ENCODE assay signal across 8 cellular contexts in the genomic region with DNA sequence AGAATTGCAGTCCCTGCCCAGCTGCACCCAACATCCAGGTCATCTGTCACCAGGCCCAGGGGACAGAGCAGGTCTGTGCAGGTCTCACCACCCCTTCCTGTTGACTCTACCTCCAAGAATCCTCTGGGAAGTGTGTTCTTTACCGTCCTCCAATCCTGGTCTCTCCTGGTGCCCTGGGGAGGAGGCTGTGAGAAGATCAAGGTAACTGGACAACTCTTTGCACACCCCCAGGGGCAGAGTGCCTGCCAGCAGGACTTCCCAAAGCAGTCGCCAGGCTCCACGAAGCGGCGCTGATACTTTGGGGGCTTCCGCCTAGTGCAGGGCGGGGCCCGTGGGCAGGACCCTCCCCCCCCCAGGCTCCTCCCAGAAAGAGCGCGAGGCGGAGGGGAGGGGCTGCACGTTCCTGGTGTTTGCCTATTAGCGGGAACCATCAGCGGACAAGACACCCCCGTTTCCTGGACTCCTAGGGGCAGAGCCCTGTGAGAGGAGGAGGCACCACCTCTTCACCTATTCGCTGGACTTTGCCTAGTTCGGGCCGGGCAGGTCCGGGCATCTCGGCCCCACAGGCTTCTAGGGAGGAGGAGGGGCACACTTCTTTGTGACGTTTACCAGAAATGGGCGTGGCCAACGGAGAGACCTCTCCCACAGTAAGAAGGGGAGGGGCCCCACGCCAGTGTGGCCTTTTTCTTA.
DNase-seq lines count a peak whose midpoint lies in the region; ATAC-seq and TF ChIP-seq lines count a peak whose summit lies in the region.

No MANE protein-coding gene starts in this region.

- H3K4me3 Mint-ChIP-seq in osteocyte (ENCODE audit: unreplicated experiment) = peak overlapping the region; percentile 81

- H3K27ac ChIP-seq in Peyer's patch = peak overlapping the region in 1 of 4 donors; percentile 74
- no peak overlapping the region for H3K27ac ChIP-seq in cardiac muscle cell

- no peak for TF ChIP-seq CTCF in Peyer's patch (IDR thresholded peaks at IDR 0.05)
- TF ChIP-seq CTCF in cardiac muscle cell (IDR thresholded peaks at IDR 0.05; ENCODE audit: low read depth, low read length) = no peak
- TF ChIP-seq CTCF in osteocyte (IDR thresholded peaks at IDR 0.05) = no peak

- H3K4me1 Mint-ChIP-seq in osteocyte (ENCODE audit: unreplicated experiment) = peaks cover 8% of the 10 kb centered on the region

- no peaks in the 10 kb centered on the region for H3K27me3 ChIP-seq in Peyer's patch
- H3K27me3 ChIP-seq in cardiac muscle cell = no peaks in the 10 kb centered on the region

- ATAC-seq in GM18868 (IDR thresholded peaks at IDR 0.05; ENCODE audit: unreplicated experiment) = peak; percentile 71
- no peak for ATAC-seq in HG02678 (IDR thresholded peaks at IDR 0.05; ENCODE audit: unreplicated experiment)
- ATAC-seq in GM21447 (IDR thresholded peaks at IDR 0.05; ENCODE audit: unreplicated experiment) = no peak

- no peak for TF ChIP-seq POLR2A in Peyer's patch (IDR thresholded peaks at IDR 0.05)

- H3K36me3 ChIP-seq in Peyer's patch = no peaks in the 10 kb centered on the region
- H3K36me3 ChIP-seq in cardiac muscle cell = no peaks in the 10 kb centered on the region

- H3K9me3 ChIP-seq in Peyer's patch = no peaks in the 10 kb centered on the region
- no peaks in the 10 kb centered on the region for H3K9me3 ChIP-seq in cardiac muscle cell (ENCODE audit: low read depth)

- no peaks in the 10 kb centered on the region for H3K4me1 ChIP-seq in Peyer's patch
- no peaks in the 10 kb centered on the region for H3K4me1 ChIP-seq in cardiac muscle cell (ENCODE audit: low read depth)

- H3K4me3 ChIP-seq in Peyer's patch = peak overlapping the region in 3 of 4 donors; percentile 29 to 50 (median 38)
- H3K4me3 ChIP-seq in cardiac muscle cell = peak overlapping the region; percentile 59

- H3K27me3 Mint-ChIP-seq in osteocyte (ENCODE audit: unreplicated experiment) = peaks cover 7% of the 10 kb centered on the region

- no peaks in the 10 kb centered on the region for H3K9me3 Mint-ChIP-seq in osteocyte (ENCODE audit: unreplicated experiment)

- DNase-seq in Peyer's patch (peak; percentile 19 to 74 (median 52)), cardiac muscle cell (ENCODE audit: low read depth in 1 of 2, low spot score in 1 of 2) (peak in 1 of 2 donors; percentile 93), osteocyte (ENCODE audit: extremely low spot score, unreplicated experiment) (peak; percentile 88), NCI-H2196 treated with DMSO at 0.1 percent for 48 hours (lab: John Stamatoyannopoulos, UW; ENCODE audit: unreplicated experiment) (no peak)
- no peak for DNase-seq in activated CD4-positive, CD25-positive, alpha-beta regulatory T cell (lab: John Stamatoyannopoulos, UW)

- H3K27ac Mint-ChIP-seq in osteocyte (ENCODE audit: unreplicated experiment) = peak overlapping the region; percentile 41

- H3K36me3 Mint-ChIP-seq in osteocyte (ENCODE audit: unreplicated experiment) = no peaks in the 10 kb centered on the region

Comparison
In these comparisons a context has a peak if more than half of its experiments do, and no peak if none do; other contexts are left out.
1. DNase-seq: peak in Peyer's patch (3 of 3) and osteocyte (single experiment); none in activated CD4-positive, CD25-positive, alpha-beta regulatory T cell (0 of 4) and NCI-H2196 treated with DMSO at 0.1 percent for 48 hours (single experiment).